1 cellular context compared by ENCODE assay signal in genomic region chr10:70169661-70170364, GRCh38.
TF ChIP-seq lines count a peak whose summit lies in the region.

No MANE protein-coding gene starts in this region.

TF ChIP-seq in GM12878, 131 proteins besides CTCF, POLR2A, EP300 and RAD21:
- TF ChIP-seq DPF2 (IDR thresholded peaks at IDR 0.05) (no peak), ZNF217 (IDR thresholded peaks at IDR 0.05) (no peak), SIN3A (IDR thresholded peaks at IDR 0.05; ENCODE audit: low read depth, low read length) (0 out of 2 replicates have a peak, but pooled peaks have one; percentile 15), ZZZ3 (IDR thresholded peaks at IDR 0.05; ENCODE audit: control insufficient read depth, insufficient read length, low read depth) (no peak), NFXL1 (IDR thresholded peaks at IDR 0.05; ENCODE audit: borderline replicate concordance) (no peak), WRNIP1 (IDR thresholded peaks at IDR 0.05; ENCODE audit: borderline replicate concordance, low read depth, low read length) (no peak), NR2F1 (conservative IDR thresholded peaks at IDR 0.05) (peak; percentile 66), ZBTB11 (CRISPR knock-in tag; IDR thresholded peaks at IDR 0.05) (no peak), NR2C1 (IDR thresholded peaks at IDR 0.05) (peak; percentile 58), JUNB (IDR thresholded peaks at IDR 0.05) (no peak)
